8 cellular contexts compared by ENCODE assay signal in genomic region chr6:166955865-166956443, GRCh38. TPM values are rescaled to one million over a fixed set of nuclear protein-coding genes. Genes with fewer than 3 reads are reported as not detected.
DNase-seq lines count a peak whose midpoint lies in the region; ATAC-seq, FAIRE-seq and TF ChIP-seq lines count a peak whose summit lies in the region.

No MANE protein-coding gene starts in this region.

- peak overlapping the region; percentile 100 for H3K27ac Mint-ChIP-seq in T-helper 17 cell
- H3K27ac Mint-ChIP-seq in osteocyte (ENCODE audit: unreplicated experiment): no peak overlapping the region

- H3K36me3 Mint-ChIP-seq in T-helper 17 cell (ENCODE audit: low read depth) (no peaks in the 10 kb centered on the region), osteocyte (ENCODE audit: unreplicated experiment) (no peaks in the 10 kb centered on the region)

- H3K4me1 Mint-ChIP-seq in T-helper 17 cell: peaks cover 74% of the 10 kb centered on the region
- peaks cover 19% of the 10 kb centered on the region for H3K4me1 Mint-ChIP-seq in osteocyte (ENCODE audit: unreplicated experiment)

- POLR2A ChIA-PET in BJ (lab: Charles Lee): interaction anchor here (0.6 kb wide), 1 partner anchor 22 kb away, joined by 3 read pairs; no protein-coding TSS in a partner anchor

- H3K4me3 ChIP-seq in BJ (ENCODE audit: low read depth, low read length): peak overlapping the region; percentile 84
- peak overlapping the region; percentile 71 for H3K4me3 ChIP-seq in foreskin fibroblast (ENCODE audit: low read depth in 1 of 2, low read length in 2 of 2)

- H3K27me3 Mint-ChIP-seq in T-helper 17 cell (no peaks in the 10 kb centered on the region), osteocyte (ENCODE audit: unreplicated experiment) (no peaks in the 10 kb centered on the region)

- no peaks in the 10 kb centered on the region for H3K36me3 ChIP-seq in BJ (ENCODE audit: control insufficient read depth, insufficient read depth, low read length)

- FAIRE-seq in GM12891 (lab: Jason Lieb, UNC): no peak

- DNase-seq in BJ (ENCODE audit: low read depth): no peak
- DNase-seq in T-helper 17 cell: no peak
- DNase-seq in foreskin fibroblast: peak; percentile 27 to 62
- DNase-seq in osteocyte (ENCODE audit: extremely low spot score, unreplicated experiment): no peak
- DNase-seq in GM12891 (ENCODE audit: insufficient read length, low spot score): no peak
- DNase-seq in T-helper 9 cell: no peak

- no peak for TF ChIP-seq POLR2A in GM12891 (IDR thresholded peaks at IDR 0.05; ENCODE audit: low read depth, low read length)

- no peaks in the 10 kb centered on the region for H3K27me3 ChIP-seq in BJ (ENCODE audit: control insufficient read depth, insufficient read depth, low read length)

- no peaks in the 10 kb centered on the region for H3K9me3 Mint-ChIP-seq in osteocyte (ENCODE audit: unreplicated experiment)

- ATAC-seq in GM18873 (IDR thresholded peaks at IDR 0.05; ENCODE audit: low FRiP score, unreplicated experiment) (peak; percentile 1), HG03439 (IDR thresholded peaks at IDR 0.05; ENCODE audit: unreplicated experiment) (peak; percentile 4), T-helper 17 cell (peak; percentile 22)

- no peaks in the 10 kb centered on the region for H3K9me3 ChIP-seq in T-helper 17 cell (ENCODE audit: control insufficient read depth, low read length, poor library complexity, severe bottlenecking)

- CTCF ChIA-PET in BJ (lab: Yijun Ruan, JAX): interaction anchor here (0.5 to 2.8 kb wide), 4 partner anchors 13 to 181 kb away, joined by 3 to 18 read pairs (median 4); no protein-coding TSS in a partner anchor

- TF ChIP-seq CTCF in BJ (IDR thresholded peaks at IDR 0.05; ENCODE audit: insufficient read depth, low read depth, low read length) (no peak), foreskin fibroblast (IDR thresholded peaks at IDR 0.05; ENCODE audit: low read depth, low read length) (no peak), osteocyte (IDR thresholded peaks at IDR 0.05) (no peak)

- H3K4me3 Mint-ChIP-seq in T-helper 17 cell (peak overlapping the region; percentile 96), osteocyte (ENCODE audit: unreplicated experiment) (peak overlapping the region; percentile 78)

TF ChIP-seq in GM12891, 5 proteins besides CTCF, POLR2A, EP300 and RAD21:
- TF ChIP-seq SPI1 (IDR thresholded peaks at IDR 0.05; ENCODE audit: low read depth, low read length) (no peak), TAF1 (IDR thresholded peaks at IDR 0.05; ENCODE audit: low read depth, low read length) (no peak), POLR2AphosphoS5 (IDR thresholded peaks at IDR 0.05; ENCODE audit: low read depth, low read length) (no peak), PAX5 (IDR thresholded peaks at IDR 0.05; ENCODE audit: insufficient read depth, low read length, severe bottlenecking) (no peak), POU2F2 (IDR thresholded peaks at IDR 0.05; ENCODE audit: low read depth, low read length) (no peak)

RNA-seq across cellular contexts. Expression of gene RNASET2, which starts 0.4 kb away (rescaled TPM):
- polyA plus RNA-seq in BJ (2011; rRNA removed): 24.7 and 28.4 TPM in 2 replicates
- 5.1 and 8.2 TPM in 2 replicates for polyA minus RNA-seq in BJ (2011; rRNA and poly(A)+ RNA removed)
- total RNA-seq in T-helper 17 cell (100 to 1,000 TPM; 245 to 340 TPM), osteocyte (20.3 and 22.3 TPM in 2 replicates)
- polyA plus RNA-seq in GM12891 (2012; ENCODE audit: low read depth, missing spikeins): 229 TPM

RNA-seq across cellular contexts. Expression of gene CEP43, which starts 43.2 kb away (rescaled TPM):
- polyA plus RNA-seq in BJ (2011; rRNA removed): 5.6 and 15.5 TPM in 2 replicates
- polyA minus RNA-seq in BJ (2011; rRNA and poly(A)+ RNA removed): 5.5 and 5.8 TPM in 2 replicates
- total RNA-seq in T-helper 17 cell: 10 to 100 TPM; 19.8 to 24.0 TPM
- total RNA-seq in osteocyte: 16.0 and 18.3 TPM in 2 replicates
- polyA plus RNA-seq in GM12891 (2012; ENCODE audit: low read depth, missing spikeins): 14.7 TPM

Comparison
In these comparisons a context has a peak if more than half of its experiments do, and no peak if none do; other contexts are left out.
1. DNase-seq: peak in foreskin fibroblast (2 of 2); none in BJ (single experiment), T-helper 17 cell (0 of 3), osteocyte (single experiment), GM12891 (single experiment) and T-helper 9 cell (single experiment).
2. RNA of gene RNASET2, which starts 0.4 kb away (total RNA-seq): 245 to 340 TPM in T-helper 17 cell; 20.3 to 22.3 TPM in osteocyte; every median in the first group is over 10 times any median in the second.
3. Peak in every context shown above with its lines, with median percentiles within 50 percentile points of each other: ATAC-seq.